In genomic region chr1:213724640-213725536, GRCh38 we compare ENCODE assay signal across 1 cellular context.
TF ChIP-seq lines count a peak whose summit lies in the region.

No MANE protein-coding gene starts in this region.

TF ChIP-seq in K562, 482 proteins besides CTCF, POLR2A, EP300 and RAD21 (continued from another document and continues in another):
- TF ChIP-seq GABPA (tag; conservative IDR thresholded peaks at IDR 0.05; ENCODE audit: low read depth) (0 out of 2 replicates have a peak, but pooled peaks have one; percentile 16), ZNF696 (CRISPR knock-in tag; conservative IDR thresholded peaks at IDR 0.05) (no peak), RBM39 (optimal IDR thresholded peaks at IDR 0.05; ENCODE audit: low read depth, low read length) (no peak), JUND (IDR thresholded peaks at IDR 0.05; ENCODE audit: borderline replicate concordance, low read depth, low read length) (peak; percentile 46; the same call in 1 of the 2 replicates), JUND (tag; IDR thresholded peaks at IDR 0.05; ENCODE audit: borderline replicate concordance, low read depth, low read length) (no peak; the same call in 2 of the 3 replicates), DPF2 (IDR thresholded peaks at IDR 0.05) (no peak), MTA1 (IDR thresholded peaks at IDR 0.05; ENCODE audit: borderline replicate concordance) (no peak), ZBTB11 (CRISPR knock-in tag; IDR thresholded peaks at IDR 0.05) (0 out of 6 replicates have a peak, but pooled peaks of 1 of the 3 experiments have one; percentile 39), ZBTB17 (CRISPR knock-in tag; IDR thresholded peaks at IDR 0.05) (no peak), ZNF740 (CRISPR knock-in tag; IDR thresholded peaks at IDR 0.05) (no peak), ZNF740 (tag; IDR thresholded peaks at IDR 0.05) (0 out of 4 replicates have a peak, but pooled peaks of 1 of the 2 experiments have one; percentile 6), ZNF197 (CRISPR knock-in tag; IDR thresholded peaks at IDR 0.05; ENCODE audit: low read depth) (0 out of 2 replicates have a peak, but pooled peaks have one; percentile 34), SRSF9 (IDR thresholded peaks at IDR 0.05; ENCODE audit: borderline replicate concordance, low read depth, low read length) (no peak), CCNT2 (IDR thresholded peaks at IDR 0.05; ENCODE audit: borderline replicate concordance, extremely low read depth, insufficient read length, low read depth, low read length) (no peak), CREB5 (CRISPR knock-in tag; IDR thresholded peaks at IDR 0.05) (no peak), TAL1 (IDR thresholded peaks at IDR 0.05) (no peak), ZNF146 (CRISPR knock-in tag; IDR thresholded peaks at IDR 0.05; ENCODE audit: unreplicated experiment) (no peak), POLR2H (tag; IDR thresholded peaks at IDR 0.05; ENCODE audit: low read depth) (0 out of 2 replicates have a peak, but pooled peaks have one; percentile 12), ZNF551 (CRISPR knock-in tag; IDR thresholded peaks at IDR 0.05) (no peak), NR0B1 (IDR thresholded peaks at IDR 0.05; ENCODE audit: partially characterized antibody) (no peak), GTF2A2 (tag; IDR thresholded peaks at IDR 0.05) (no peak), ZNF175 (CRISPR knock-in tag; IDR thresholded peaks at IDR 0.05; ENCODE audit: low read depth) (peak; percentile 91), HDAC8 (tag; IDR thresholded peaks at IDR 0.05) (no peak), FOSL1 (tag; conservative IDR thresholded peaks at IDR 0.05) (no peak), IRF9 (tag; IDR thresholded peaks at IDR 0.05) (0 out of 2 replicates have a peak, but pooled peaks have one; percentile 3), DNMT1 (IDR thresholded peaks at IDR 0.05) (no peak), PTBP1 (IDR thresholded peaks at IDR 0.05; ENCODE audit: low read depth, low read length) (no peak), TCF3 (CRISPR knock-in tag; IDR thresholded peaks at IDR 0.05) (no peak), TARDBP (IDR thresholded peaks at IDR 0.05) (no peak), NUFIP1 (IDR thresholded peaks at IDR 0.05; ENCODE audit: partially characterized antibody) (no peak), HOMEZ (CRISPR knock-in tag; IDR thresholded peaks at IDR 0.05) (no peak), ZBED1 (IDR thresholded peaks at IDR 0.05) (no peak), ZNF766 (CRISPR knock-in tag; conservative IDR thresholded peaks at IDR 0.05) (peak; percentile 81; the same call in 1 of the 2 replicates), POLR2B (IDR thresholded peaks at IDR 0.05; ENCODE audit: low read depth, partially characterized antibody) (no peak), ZKSCAN8 (CRISPR knock-in tag; IDR thresholded peaks at IDR 0.05) (0 out of 2 replicates have a peak, but pooled peaks have one; percentile 8), GABPB2 (CRISPR knock-in tag; conservative IDR thresholded peaks at IDR 0.05) (no peak), KDM4B (IDR thresholded peaks at IDR 0.05; ENCODE audit: borderline replicate concordance in 2 of 2, low read depth in 1 of 2) (no peak), ZNF592 (IDR thresholded peaks at IDR 0.05) (0 out of 2 replicates have a peak, but pooled peaks have one; percentile 12), FOXJ3 (CRISPR knock-in tag; IDR thresholded peaks at IDR 0.05) (no peak), JUN (IDR thresholded peaks at IDR 0.05; ENCODE audit: borderline replicate concordance, low read depth, low read length) (no peak), JUN (CRISPR knock-in tag; IDR thresholded peaks at IDR 0.05; ENCODE audit: borderline replicate concordance) (no peak), ZNF143 (CRISPR knock-in tag; IDR thresholded peaks at IDR 0.05) (no peak), E2F3 (CRISPR knock-in tag; IDR thresholded peaks at IDR 0.05) (no peak), NR2C2 (CRISPR knock-in tag; IDR thresholded peaks at IDR 0.05) (no peak), NR2C2 (tag; IDR thresholded peaks at IDR 0.05) (peak; percentile 43; the same call in 1 of the 2 replicates), MCM5 (IDR thresholded peaks at IDR 0.05; ENCODE audit: low read depth) (no peak), FOXK2 (conservative IDR thresholded peaks at IDR 0.05 in 1 of 2, IDR thresholded peaks at IDR 0.05 in 1 of 2; ENCODE audit: low read depth in 2 of 2) (no peak), KLF13 (tag; IDR thresholded peaks at IDR 0.05; ENCODE audit: borderline replicate concordance, low read depth) (no peak), NR2F6 (CRISPR knock-in tag; IDR thresholded peaks at IDR 0.05) (no peak), ATF3 (IDR thresholded peaks at IDR 0.05) (peak; percentile 60; the same call in 1 of the 2 replicates), ATF3 (CRISPR knock-in tag; conservative IDR thresholded peaks at IDR 0.05) (no peak), STAT6 (CRISPR knock-in tag; IDR thresholded peaks at IDR 0.05) (no peak), ZNF444 (CRISPR knock-in tag; IDR thresholded peaks at IDR 0.05) (no peak), HSF4 (CRISPR knock-in tag; IDR thresholded peaks at IDR 0.05; ENCODE audit: borderline replicate concordance) (no peak)
